In the genomic region with DNA sequence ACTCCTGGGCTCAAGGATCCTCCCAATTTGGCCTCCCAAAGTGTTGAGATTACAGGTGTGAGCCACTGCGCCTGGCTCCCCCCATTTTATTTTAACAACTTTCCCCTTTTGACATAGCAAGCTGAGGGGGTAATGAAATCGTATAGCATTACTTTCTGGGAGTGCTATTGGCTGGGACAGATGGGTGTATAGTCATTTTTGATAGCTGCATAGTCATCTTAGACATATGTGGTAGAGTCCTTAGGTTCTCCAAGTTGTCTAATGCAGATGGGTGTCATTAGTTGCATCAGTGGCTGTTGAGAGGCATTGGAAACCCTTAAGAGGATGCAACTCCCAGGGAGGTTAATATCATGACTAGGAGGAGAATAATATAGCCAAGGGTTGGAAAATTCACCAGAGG, we compare ENCODE assay signal across 14 cellular contexts.
"Had no signal": no experiment of that assay in that cellular context is flagged by ENCODE, and none has a peak within 500 bp of the region (broad histone marks: within the 10 kb centered on the region; RNA-seq: fewer than 3 reads in every experiment).

No MANE protein-coding gene starts in this region.

- DNase-seq: activated CD8-positive, alpha-beta memory T cell treated with anti-CD3 and anti-CD28 coated beads for 24 hours; foreskin keratinocyte; left cardiac atrium; mesenchymal stem cell; mucosa of descending colon; naive B cell; right cardiac atrium; T1000; upper lobe of right lung had no signal

- H3K27me3 ChIP-seq: ascending aorta, foreskin keratinocyte, hepatocyte, upper lobe of right lung had no signal

- H3K36me3 Mint-ChIP-seq: naive B cell had no signal

- H3K27ac ChIP-seq: ascending aorta, coronary artery, foreskin keratinocyte, hepatocyte, prostate gland, SK-N-MC, upper lobe of right lung had no signal

- H3K9me3 ChIP-seq: ascending aorta, mucosa of descending colon, prostate gland, upper lobe of right lung had no signal

- ATAC-seq: foreskin keratinocyte, left cardiac atrium, mucosa of descending colon, right cardiac atrium, upper lobe of right lung had no signal

- H3K4me3 Mint-ChIP-seq: naive B cell had no signal
